1 cellular context compared by ENCODE assay signal in the genomic region with DNA sequence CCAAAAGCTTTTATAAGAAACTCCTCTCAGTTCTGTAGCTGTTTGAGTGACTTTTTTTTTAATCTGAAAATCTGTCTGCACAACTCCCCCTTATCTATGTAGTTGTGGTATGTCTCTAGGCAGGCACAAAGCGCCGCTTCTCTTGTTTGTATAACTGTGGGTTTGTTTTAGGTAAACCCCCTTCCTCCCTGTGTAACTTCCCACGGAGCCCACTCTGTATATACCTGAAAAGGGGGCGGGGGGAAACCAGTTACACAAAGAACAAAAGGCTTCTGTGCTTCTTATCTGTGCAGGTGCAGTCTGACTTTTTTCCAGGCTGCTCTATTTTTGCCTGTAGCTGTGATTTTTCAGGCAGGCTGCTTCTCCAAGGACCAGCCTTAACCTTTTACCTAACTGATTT.
TF ChIP-seq lines count a peak whose summit lies in the region.

No MANE protein-coding gene starts in this region.

TF ChIP-seq in H1, 55 proteins besides CTCF, POLR2A, EP300 and RAD21:
- TF ChIP-seq SIN3A (conservative IDR thresholded peaks at IDR 0.05 in 1 of 2, IDR thresholded peaks at IDR 0.05 in 1 of 2; ENCODE audit: low read depth in 1 of 2, low read length in 2 of 2) (no peak), SRF (IDR thresholded peaks at IDR 0.05; ENCODE audit: low read depth, low read length) (no peak), CREB1 (IDR thresholded peaks at IDR 0.05) (no peak), SP1 (IDR thresholded peaks at IDR 0.05; ENCODE audit: low read depth, low read length) (no peak), NANOG (IDR thresholded peaks at IDR 0.05; ENCODE audit: insufficient read depth, low read depth, low read length, poor library complexity, severe bottlenecking) (no peak), CBX8 (IDR thresholded peaks at IDR 0.05; ENCODE audit: borderline replicate concordance, low read depth, low read length) (no peak), KDM5A (IDR thresholded peaks at IDR 0.05; ENCODE audit: low read length) (no peak), PHF8 (conservative IDR thresholded peaks at IDR 0.05; ENCODE audit: low read depth, low read length) (no peak), CBX5 (IDR thresholded peaks at IDR 0.05; ENCODE audit: low read depth, low read length) (no peak), SP2 (IDR thresholded peaks at IDR 0.05; ENCODE audit: low read length) (no peak), TAF1 (IDR thresholded peaks at IDR 0.05; ENCODE audit: low read depth, low read length) (no peak), TEAD4 (IDR thresholded peaks at IDR 0.05; ENCODE audit: low read depth, low read length) (no peak), BACH1 (IDR thresholded peaks at IDR 0.05; ENCODE audit: low read length) (no peak), NRF1 (IDR thresholded peaks at IDR 0.05; ENCODE audit: low read depth, low read length) (no peak)
- TF ChIP-seq, protein P1, sequence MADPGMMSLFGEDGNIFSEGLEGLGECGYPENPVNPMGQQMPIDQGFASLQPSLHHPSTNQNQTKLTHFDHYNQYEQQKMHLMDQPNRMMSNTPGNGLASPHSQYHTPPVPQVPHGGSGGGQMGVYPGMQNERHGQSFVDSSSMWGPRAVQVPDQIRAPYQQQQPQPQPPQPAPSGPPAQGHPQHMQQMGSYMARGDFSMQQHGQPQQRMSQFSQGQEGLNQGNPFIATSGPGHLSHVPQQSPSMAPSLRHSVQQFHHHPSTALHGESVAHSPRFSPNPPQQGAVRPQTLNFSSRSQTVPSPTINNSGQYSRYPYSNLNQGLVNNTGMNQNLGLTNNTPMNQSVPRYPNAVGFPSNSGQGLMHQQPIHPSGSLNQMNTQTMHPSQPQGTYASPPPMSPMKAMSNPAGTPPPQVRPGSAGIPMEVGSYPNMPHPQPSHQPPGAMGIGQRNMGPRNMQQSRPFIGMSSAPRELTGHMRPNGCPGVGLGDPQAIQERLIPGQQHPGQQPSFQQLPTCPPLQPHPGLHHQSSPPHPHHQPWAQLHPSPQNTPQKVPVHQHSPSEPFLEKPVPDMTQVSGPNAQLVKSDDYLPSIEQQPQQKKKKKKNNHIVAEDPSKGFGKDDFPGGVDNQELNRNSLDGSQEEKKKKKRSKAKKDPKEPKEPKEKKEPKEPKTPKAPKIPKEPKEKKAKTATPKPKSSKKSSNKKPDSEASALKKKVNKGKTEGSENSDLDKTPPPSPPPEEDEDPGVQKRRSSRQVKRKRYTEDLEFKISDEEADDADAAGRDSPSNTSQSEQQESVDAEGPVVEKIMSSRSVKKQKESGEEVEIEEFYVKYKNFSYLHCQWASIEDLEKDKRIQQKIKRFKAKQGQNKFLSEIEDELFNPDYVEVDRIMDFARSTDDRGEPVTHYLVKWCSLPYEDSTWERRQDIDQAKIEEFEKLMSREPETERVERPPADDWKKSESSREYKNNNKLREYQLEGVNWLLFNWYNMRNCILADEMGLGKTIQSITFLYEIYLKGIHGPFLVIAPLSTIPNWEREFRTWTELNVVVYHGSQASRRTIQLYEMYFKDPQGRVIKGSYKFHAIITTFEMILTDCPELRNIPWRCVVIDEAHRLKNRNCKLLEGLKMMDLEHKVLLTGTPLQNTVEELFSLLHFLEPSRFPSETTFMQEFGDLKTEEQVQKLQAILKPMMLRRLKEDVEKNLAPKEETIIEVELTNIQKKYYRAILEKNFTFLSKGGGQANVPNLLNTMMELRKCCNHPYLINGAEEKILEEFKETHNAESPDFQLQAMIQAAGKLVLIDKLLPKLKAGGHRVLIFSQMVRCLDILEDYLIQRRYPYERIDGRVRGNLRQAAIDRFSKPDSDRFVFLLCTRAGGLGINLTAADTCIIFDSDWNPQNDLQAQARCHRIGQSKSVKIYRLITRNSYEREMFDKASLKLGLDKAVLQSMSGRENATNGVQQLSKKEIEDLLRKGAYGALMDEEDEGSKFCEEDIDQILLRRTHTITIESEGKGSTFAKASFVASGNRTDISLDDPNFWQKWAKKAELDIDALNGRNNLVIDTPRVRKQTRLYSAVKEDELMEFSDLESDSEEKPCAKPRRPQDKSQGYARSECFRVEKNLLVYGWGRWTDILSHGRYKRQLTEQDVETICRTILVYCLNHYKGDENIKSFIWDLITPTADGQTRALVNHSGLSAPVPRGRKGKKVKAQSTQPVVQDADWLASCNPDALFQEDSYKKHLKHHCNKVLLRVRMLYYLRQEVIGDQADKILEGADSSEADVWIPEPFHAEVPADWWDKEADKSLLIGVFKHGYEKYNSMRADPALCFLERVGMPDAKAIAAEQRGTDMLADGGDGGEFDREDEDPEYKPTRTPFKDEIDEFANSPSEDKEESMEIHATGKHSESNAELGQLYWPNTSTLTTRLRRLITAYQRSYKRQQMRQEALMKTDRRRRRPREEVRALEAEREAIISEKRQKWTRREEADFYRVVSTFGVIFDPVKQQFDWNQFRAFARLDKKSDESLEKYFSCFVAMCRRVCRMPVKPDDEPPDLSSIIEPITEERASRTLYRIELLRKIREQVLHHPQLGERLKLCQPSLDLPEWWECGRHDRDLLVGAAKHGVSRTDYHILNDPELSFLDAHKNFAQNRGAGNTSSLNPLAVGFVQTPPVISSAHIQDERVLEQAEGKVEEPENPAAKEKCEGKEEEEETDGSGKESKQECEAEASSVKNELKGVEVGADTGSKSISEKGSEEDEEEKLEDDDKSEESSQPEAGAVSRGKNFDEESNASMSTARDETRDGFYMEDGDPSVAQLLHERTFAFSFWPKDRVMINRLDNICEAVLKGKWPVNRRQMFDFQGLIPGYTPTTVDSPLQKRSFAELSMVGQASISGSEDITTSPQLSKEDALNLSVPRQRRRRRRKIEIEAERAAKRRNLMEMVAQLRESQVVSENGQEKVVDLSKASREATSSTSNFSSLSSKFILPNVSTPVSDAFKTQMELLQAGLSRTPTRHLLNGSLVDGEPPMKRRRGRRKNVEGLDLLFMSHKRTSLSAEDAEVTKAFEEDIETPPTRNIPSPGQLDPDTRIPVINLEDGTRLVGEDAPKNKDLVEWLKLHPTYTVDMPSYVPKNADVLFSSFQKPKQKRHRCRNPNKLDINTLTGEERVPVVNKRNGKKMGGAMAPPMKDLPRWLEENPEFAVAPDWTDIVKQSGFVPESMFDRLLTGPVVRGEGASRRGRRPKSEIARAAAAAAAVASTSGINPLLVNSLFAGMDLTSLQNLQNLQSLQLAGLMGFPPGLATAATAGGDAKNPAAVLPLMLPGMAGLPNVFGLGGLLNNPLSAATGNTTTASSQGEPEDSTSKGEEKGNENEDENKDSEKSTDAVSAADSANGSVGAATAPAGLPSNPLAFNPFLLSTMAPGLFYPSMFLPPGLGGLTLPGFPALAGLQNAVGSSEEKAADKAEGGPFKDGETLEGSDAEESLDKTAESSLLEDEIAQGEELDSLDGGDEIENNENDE (IDR thresholded peaks at IDR 0.05; ENCODE audit: insufficient replicate concordance, low read length) = no peak
